Comparison of ENCODE assay signal across 9 cellular contexts in the genomic region with DNA sequence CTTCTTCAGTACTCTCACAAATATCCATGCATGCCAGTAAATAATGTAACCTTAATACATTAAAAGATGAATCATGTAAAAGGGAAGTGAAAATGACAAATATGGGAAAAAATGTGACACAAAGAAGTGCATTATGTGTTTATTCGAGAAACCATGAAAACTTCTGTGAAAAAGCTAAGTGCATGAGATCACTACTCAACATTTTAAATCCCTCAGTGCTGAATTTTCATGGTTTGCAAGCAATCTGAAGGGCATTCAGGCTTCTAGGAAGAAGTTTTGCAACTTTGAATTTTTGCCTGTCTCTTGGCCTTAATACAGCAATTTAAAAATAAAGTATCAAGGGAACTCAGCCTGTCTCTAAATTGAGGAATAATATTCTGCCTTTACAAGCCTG.
DNase-seq lines count a peak whose midpoint lies in the region; ATAC-seq and TF ChIP-seq lines count a peak whose summit lies in the region.
"Had no signal": no experiment of that assay in that cellular context is flagged by ENCODE, and none has a peak within 500 bp of the region (broad histone marks: within the 10 kb centered on the region; RNA-seq: fewer than 3 reads in every experiment).

No MANE protein-coding gene starts in this region.

- no peaks in the 10 kb centered on the region for H3K79me2 ChIP-seq in GM23248 (ENCODE audit: insufficient read depth)

- TF ChIP-seq CTCF in fibroblast of the aortic adventitia (IDR thresholded peaks at IDR 0.05; ENCODE audit: insufficient read depth, low read length) (no peak), breast epithelium (IDR thresholded peaks at IDR 0.05) (no peak)

- 0% methylated on average over 1 of the region's 1 CpG for WGBS in GM23248 (ENCODE audit: low coverage in 1 of 2, low lambda C conversion rate in 2 of 2, missing lambda C conversion rate in 2 of 2), 2 experiments

- H3K9me2 ChIP-seq in GM23248 (ENCODE audit: insufficient read depth), result no peaks in the 10 kb centered on the region

- H3K27me3 ChIP-seq in GM23248 (replicated peaks; ENCODE audit: insufficient read depth) (no peaks in the 10 kb centered on the region), breast epithelium (no peaks in the 10 kb centered on the region)

- peak overlapping the region; percentile 90 for H3K27ac ChIP-seq in GM23248
- peak overlapping the region; percentile 93 for H3K27ac ChIP-seq in SK-N-MC
- peak overlapping the region in 15 of 21 experiments; percentile 0 to 83 (median 37) for H3K27ac ChIP-seq in skin epidermis
- H3K27ac ChIP-seq in breast epithelium, result no peak overlapping the region

- peak; percentile 91 for DNase-seq in GM23248
- peak; percentile 72 for DNase-seq in SK-N-MC (ENCODE audit: low read depth, low spot score)
- DNase-seq in fibroblast of the aortic adventitia (ENCODE audit: low read depth), result peak; percentile 87
- DNase-seq in NCI-H2227 (lab: John Stamatoyannopoulos, UW; ENCODE audit: unreplicated experiment), result no peak
- no peak for DNase-seq in breast epithelium (ENCODE audit: low spot score in 2 of 2)
- DNase-seq: activated CD4-positive, alpha-beta T cell treated with anti-CD3 and anti-CD28 coated beads for 48 hours had no signal

- H3K4me3 ChIP-seq in GM23248 (peak overlapping the region; percentile 49), SK-N-MC (peak overlapping the region; percentile 70), fibroblast of the aortic adventitia (ENCODE audit: low read depth, low read length) (no peak overlapping the region), skin epidermis (no peak overlapping the region), breast epithelium (no peak overlapping the region)

- peak overlapping the region; percentile 68 for H3K4me2 ChIP-seq in GM23248 (ENCODE audit: unreplicated experiment)

- peaks cover 30% of the 10 kb centered on the region for H3F3A ChIP-seq in GM23248 (ENCODE audit: insufficient read depth)

- intact Hi-C loops in breast epithelium (cut with DNase I; ENCODE audit: low total_unique reads), result no loop called here

- peak overlapping the region; percentile 31; the same call in 1 of the 2 replicates for H2AFZ ChIP-seq in GM23248

- no peaks in the 10 kb centered on the region for H3K36me3 ChIP-seq in GM23248 (ENCODE audit: low read depth)
- H3K36me3 ChIP-seq in SK-N-MC (ENCODE audit: insufficient read depth, low read length), result no peaks in the 10 kb centered on the region
- H3K36me3 ChIP-seq in breast epithelium, result no peaks in the 10 kb centered on the region

- TF ChIP-seq POLR2A in breast epithelium (IDR thresholded peaks at IDR 0.05), result no peak

- ATAC-seq in GM21447 (IDR thresholded peaks at IDR 0.05; ENCODE audit: unreplicated experiment), result no peak
- no peak for ATAC-seq in GM18873 (IDR thresholded peaks at IDR 0.05; ENCODE audit: low FRiP score, unreplicated experiment)

- H3K9ac ChIP-seq in GM23248 (peak overlapping the region; percentile 67), SK-N-MC (ENCODE audit: insufficient read length) (peak overlapping the region; percentile 61)

- H3K4me1 ChIP-seq in GM23248 (ENCODE audit: insufficient read depth) (peaks cover 24% of the 10 kb centered on the region), breast epithelium (no peaks in the 10 kb centered on the region)

- in situ Hi-C loops in GM23248 (cut with MboI), result no loop called here

- H3K9me3 ChIP-seq in GM23248 (ENCODE audit: low read depth) (no peaks in the 10 kb centered on the region), SK-N-MC (ENCODE audit: low read depth, low read length) (no peaks in the 10 kb centered on the region), breast epithelium (no peaks in the 10 kb centered on the region)

- H4K20me1 ChIP-seq in GM23248 (ENCODE audit: insufficient read depth), result no peaks in the 10 kb centered on the region

Comparison
In these comparisons a context has a peak if more than half of its experiments do, and no peak if none do; other contexts are left out.
1. DNase-seq: peak in GM23248 (single experiment), SK-N-MC (single experiment) and fibroblast of the aortic adventitia (single experiment); none in NCI-H2227 (single experiment) and breast epithelium (0 of 2).
2. H3K27ac ChIP-seq: peak in GM23248 (single experiment), SK-N-MC (single experiment) and skin epidermis (15 of 21); none in breast epithelium (0 of 2).
3. H3K4me3 ChIP-seq: peak in GM23248 (single experiment) and SK-N-MC (single experiment); none in fibroblast of the aortic adventitia (single experiment), skin epidermis (0 of 7) and breast epithelium (0 of 3).